In the genomic region with DNA sequence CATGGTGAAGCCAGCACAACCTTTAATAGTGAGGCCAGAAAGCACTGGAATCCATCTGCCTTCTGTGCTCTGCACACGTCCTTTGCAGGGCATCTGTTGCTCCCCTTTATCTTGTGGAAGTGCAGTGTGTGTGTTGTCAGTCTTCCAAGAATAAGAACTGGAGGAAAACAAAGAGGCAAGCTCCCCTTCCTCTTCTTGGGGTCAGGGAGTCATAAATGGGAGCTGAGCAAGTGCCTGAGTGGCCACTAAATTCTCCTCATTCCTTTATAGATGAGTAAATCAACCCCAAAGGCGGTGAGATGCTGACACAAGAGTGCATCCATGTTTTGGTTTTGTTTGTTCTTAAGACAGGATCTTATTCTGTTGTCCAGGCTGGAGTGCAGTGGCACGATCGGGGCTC, we compare ENCODE assay signal across 20 cellular contexts. TPM values are rescaled to one million over a fixed set of nuclear protein-coding genes. Genes with fewer than 3 reads are reported as not detected.
DNase-seq lines count a peak whose midpoint lies in the region; ATAC-seq and TF ChIP-seq lines count a peak whose summit lies in the region.
"Had no signal": no experiment of that assay in that cellular context is flagged by ENCODE, and none has a peak within 500 bp of the region (broad histone marks: within the 10 kb centered on the region; RNA-seq: fewer than 3 reads in every experiment).

No MANE protein-coding gene starts in this region.

- DNase-seq in EH (ENCODE audit: low read depth) = peak; percentile 15
- peak; percentile 79 for DNase-seq in RPMI7951 (ENCODE audit: low read depth)
- DNase-seq in fibroblast of pulmonary artery (ENCODE audit: low read depth) = peak; percentile 71
- DNase-seq in SK-N-DZ (ENCODE audit: low spot score) = no peak
- DNase-seq in immature natural killer cell = no peak
- no peak for DNase-seq in activated T-cell treated with anti-CD3 and anti-CD28 coated beads, Interleukin-2, amount 50 U/mL, for 1 hour
- no peak for DNase-seq in CD8-positive, alpha-beta T cell
- DNase-seq: C1 segment of cervical spinal cord; GDM1; NCI-H1092; NCI-H1694; NCI-H345; NCI-H526 treated with DMSO at 0.1 percent for 48 hours; NK-92 treated with Interleukin-12 subunit alpha and Interleukin-12 subunit beta, amount 100 ng/mL, for 24 hours; OCI-M1 had no signal

- no peaks in the 10 kb centered on the region for H3K27me3 ChIP-seq in CD8-positive, alpha-beta T cell (ENCODE audit: insufficient read depth, low read length)

- peaks cover 1 to 4% (median 2%) of the 10 kb centered on the region in 3 donors for H3K27me3 Mint-ChIP-seq in immature natural killer cell (ENCODE audit: low read depth in 3 of 3)
- H3K27me3 Mint-ChIP-seq in CD8-positive, alpha-beta T cell (ENCODE audit: low read depth) = peaks cover 7% of the 10 kb centered on the region

- no peaks in the 10 kb centered on the region for H3K36me3 ChIP-seq in CD8-positive, alpha-beta T cell (ENCODE audit: insufficient read depth, low read length)
- H3K36me3 ChIP-seq: SJSA1 had no signal

- H3K4me1 Mint-ChIP-seq in immature natural killer cell = peaks cover 3 to 6% of the 10 kb centered on the region in 2 donors
- H3K4me1 Mint-ChIP-seq in CD8-positive, alpha-beta T cell (ENCODE audit: low read depth) = no peaks in the 10 kb centered on the region

- CTCF ChIA-PET in CD8-positive, alpha-beta T cell (lab: Charles Lee) = no interaction called here

- peaks cover 0 to 6% (median 0%) of the 10 kb centered on the region in 6 donors for H3K9me3 Mint-ChIP-seq in immature natural killer cell
- no peaks in the 10 kb centered on the region for H3K9me3 Mint-ChIP-seq in CD8-positive, alpha-beta T cell

- no peak overlapping the region for H3K4me3 Mint-ChIP-seq in immature natural killer cell
- H3K4me3 Mint-ChIP-seq in CD8-positive, alpha-beta T cell = no peak overlapping the region
- H3K4me3 Mint-ChIP-seq: IgD-negative memory B cell had no signal

- intact Hi-C loops in CD8-positive, alpha-beta T cell (cut with DNase I, micrococcal nuclease) = no loop called here

- POLR2A ChIA-PET in CD8-positive, alpha-beta T cell (lab: Charles Lee) = no interaction called here

- no peaks in the 10 kb centered on the region for H3K9me3 ChIP-seq in CD8-positive, alpha-beta T cell (ENCODE audit: low read length)
- H3K9me3 ChIP-seq: SJSA1 had no signal

- TF ChIP-seq CTCF in fibroblast of pulmonary artery (IDR thresholded peaks at IDR 0.05; ENCODE audit: low read length, missing control alignments) = no peak
- TF ChIP-seq CTCF in CD8-positive, alpha-beta T cell (IDR thresholded peaks at IDR 0.05) = no peak

- no peak for ATAC-seq in CD8-positive, alpha-beta T cell
- ATAC-seq: HCT116 had no signal

- H3K36me3 Mint-ChIP-seq in immature natural killer cell = peaks cover 0 to 4% (median 0%) of the 10 kb centered on the region in 3 donors
- no peaks in the 10 kb centered on the region for H3K36me3 Mint-ChIP-seq in CD8-positive, alpha-beta T cell
- H3K36me3 Mint-ChIP-seq: IgD-negative memory B cell had no signal

- no peaks in the 10 kb centered on the region for H3K4me1 ChIP-seq in CD8-positive, alpha-beta T cell (ENCODE audit: insufficient read depth, low read length)
- H3K4me1 ChIP-seq: SJSA1 had no signal

- H3K27ac Mint-ChIP-seq in immature natural killer cell = no peak overlapping the region
- no peak overlapping the region for H3K27ac Mint-ChIP-seq in CD8-positive, alpha-beta T cell
- H3K27ac Mint-ChIP-seq: IgD-negative memory B cell had no signal

- no peak overlapping the region for H3K4me3 ChIP-seq in fibroblast of pulmonary artery (replicated peaks; ENCODE audit: low read depth, low read length)
- no peak overlapping the region for H3K4me3 ChIP-seq in CD8-positive, alpha-beta T cell (ENCODE audit: low read depth, low read length)
- H3K4me3 ChIP-seq: SJSA1 had no signal

- no peak overlapping the region for H3K27ac ChIP-seq in CD8-positive, alpha-beta T cell (ENCODE audit: low read depth, low read length)
- H3K27ac ChIP-seq: RWPE1, SJSA1 had no signal

RNA-seq across cellular contexts. Expression of a gene that starts 38.3 kb away (rescaled TPM):
- 7.8 and 11.5 TPM in 2 replicates for total RNA-seq in RPMI7951 (2014; rRNA removed; shearing (Covaris generic))
- not detected in 2 replicates for polyA plus RNA-seq in SK-N-DZ (2014; cell fraction: cytosol; rRNA removed)
- polyA plus RNA-seq in SK-N-DZ (2014; cell fraction: nucleus; rRNA removed) = not detected in 2 replicates
- not detected for polyA plus RNA-seq in immature natural killer cell
- not detected for total RNA-seq in CD8-positive, alpha-beta T cell
- total RNA-seq: HT-29, SJSA1 had no signal
- polyA plus RNA-seq: IgD-negative memory B cell had no signal

Comparison
In these comparisons a context has a peak if more than half of its experiments do, and no peak if none do; other contexts are left out.
1. DNase-seq: peak in EH (single experiment), RPMI7951 (single experiment) and fibroblast of pulmonary artery (single experiment); none in SK-N-DZ (single experiment), immature natural killer cell (0 of 3), activated T-cell treated with anti-CD3 and anti-CD28 coated beads, Interleukin-2, amount 50 U/mL, for 1 hour (single experiment) and CD8-positive, alpha-beta T cell (0 of 7).